ENCODE assay signal across 31 cellular contexts in the genomic region with DNA sequence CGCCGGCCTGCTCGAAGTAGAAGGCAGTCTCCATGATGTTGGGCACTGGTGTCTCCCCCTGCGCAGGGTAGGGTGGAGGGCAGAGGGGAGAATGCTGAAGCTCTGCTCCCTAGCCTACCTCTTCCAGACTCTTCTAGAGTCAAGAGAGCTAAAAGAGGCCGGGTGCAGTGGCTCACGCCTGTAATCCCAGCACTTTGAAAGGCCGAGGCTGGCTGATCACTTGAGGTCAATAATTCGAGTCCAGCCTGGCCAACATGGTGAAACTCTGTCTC. TPM values are rescaled to one million over a fixed set of nuclear protein-coding genes. Genes with fewer than 3 reads are reported as not detected.
A peak's percentile ranks its signal among the peaks of the same experiment; 100 is the strongest.
DNase-seq lines count a peak whose midpoint lies in the region; ATAC-seq, FAIRE-seq and TF ChIP-seq lines count a peak whose summit lies in the region.
"Had no signal": no experiment of that assay in that cellular context is flagged by ENCODE, and none has a peak within 500 bp of the region (broad histone marks: within the 10 kb centered on the region; RNA-seq: fewer than 3 reads in every experiment).

No MANE protein-coding gene starts in this region.

- TF ChIP-seq EP300 in K562 (IDR thresholded peaks at IDR 0.05; ENCODE audit: low read length) = no peak

- no peaks in the 10 kb centered on the region for H3K27me3 ChIP-seq in K562 (ENCODE audit: control insufficient read depth in 2 of 2, insufficient read depth in 2 of 2, low read length in 2 of 2)
- no peaks in the 10 kb centered on the region for H3K27me3 ChIP-seq in thyroid gland
- 0 out of 2 replicates have a peak, but pooled peaks cover 4% of the 10 kb centered on the region for H3K27me3 ChIP-seq in SJCRH30
- H3K27me3 ChIP-seq: BE2C, BLaER1 had no signal

- H3K36me3 Mint-ChIP-seq in activated T-cell treated with anti-CD3 and anti-CD28 coated beads, Interleukin-2, amount 50 U/mL, for 24 hours (ENCODE audit: low read depth) = no peaks in the 10 kb centered on the region
- H3K36me3 Mint-ChIP-seq: CD14-positive monocyte; CD4-positive, alpha-beta memory T cell; CD4-positive, CD25-positive, alpha-beta regulatory T cell; CD8-positive, alpha-beta memory T cell had no signal

- H3K4me1 ChIP-seq in K562 (replicated peaks in 1 of 2; ENCODE audit: control insufficient read depth in 2 of 2, insufficient read depth in 2 of 2, low read length in 2 of 2) = peaks cover 10 to 31% of the 10 kb centered on the region in 2 experiments; a peak in 4 of 5 replicates
- peaks cover 43 to 44% of the 10 kb centered on the region in 2 donors for H3K4me1 ChIP-seq in thyroid gland
- H3K4me1 ChIP-seq in SJCRH30 = peaks cover 6% of the 10 kb centered on the region
- H3K4me1 ChIP-seq: BE2C had no signal

- H2AFZ ChIP-seq in K562 (ENCODE audit: low read depth, low read length) = no peak overlapping the region

- peaks cover 19% of the 10 kb centered on the region for H3K27me3 Mint-ChIP-seq in activated T-cell treated with anti-CD3 and anti-CD28 coated beads, Interleukin-2, amount 50 U/mL, for 24 hours
- H3K27me3 Mint-ChIP-seq: CD4-positive, CD25-positive, alpha-beta regulatory T cell had no signal

- in situ Hi-C loops in K562 (cut with MboI) = loop anchor here (10.0 kb wide), 1 partner anchor 200 kb away; no protein-coding TSS in a partner anchor

- peaks cover 7% of the 10 kb centered on the region for H3K4me1 Mint-ChIP-seq in activated T-cell treated with anti-CD3 and anti-CD28 coated beads, Interleukin-2, amount 50 U/mL, for 24 hours (ENCODE audit: low read depth)
- H3K4me1 Mint-ChIP-seq: CD4-positive, alpha-beta memory T cell; CD8-positive, alpha-beta memory T cell had no signal

- H3K27ac Mint-ChIP-seq in activated T-cell treated with anti-CD3 and anti-CD28 coated beads, Interleukin-2, amount 50 U/mL, for 24 hours = no peak overlapping the region
- H3K27ac Mint-ChIP-seq: CD4-positive, alpha-beta memory T cell; CD4-positive, CD25-positive, alpha-beta regulatory T cell; CD8-positive, alpha-beta memory T cell had no signal

- H3K9me1 ChIP-seq in K562 (ENCODE audit: control insufficient read depth, insufficient read depth, low read length) = no peaks in the 10 kb centered on the region

- no peak for DNase-seq in RWPE1 (ENCODE audit: low spot score)
- no peak for DNase-seq in K562 (ENCODE audit: extremely low read depth in 1 of 4, low spot score in 3 of 4)
- peak; percentile 52 for DNase-seq in islet precursor cell
- peak; percentile 76 to 84 for DNase-seq in thyroid gland
- DNase-seq in activated T-cell treated with anti-CD3 and anti-CD28 coated beads, Interleukin-2, amount 50 U/mL, for 24 hours = no peak
- no peak for DNase-seq in SJCRH30
- DNase-seq in kidney tubule cell (ENCODE audit: low spot score) = no peak
- DNase-seq: 8988T; ACHN; BE2C; C1 segment of cervical spinal cord; CD4-positive, alpha-beta memory T cell; CD4-positive, CD25-positive, alpha-beta regulatory T cell; CD8-positive, alpha-beta memory T cell; COR-L47; DMS 273 treated with DMSO at 0.1 percent for 48 hours; DMS153; DMS53; DMS79; DND-41; EL; GDM1 had no signal

- POLR2A ChIA-PET in RWPE1 (lab: Yijun Ruan, JAX; ENCODE audit: low non-redundant PET) (no interaction called here), K562 (lab: Yijun Ruan, JAX) (interaction anchor here (2.0 kb wide), 1 partner anchor 12 kb away, joined by 6 read pairs; a partner anchor contains a TSS)

- WGBS in K562 (ENCODE audit: insufficient coverage, low coverage, missing lambda C conversion rate) = 72% methylated on average over 8 of the region's 8 CpGs
- WGBS in thyroid gland, 2 donors = 22 to 42% methylated on average over 7 to 8 of the region's 8 CpGs

- CTCF ChIA-PET in RWPE1 (lab: Yijun Ruan, JAX) (interaction anchor here (0.6 to 1.2 kb wide), 3 partner anchors 12 to 1208 kb away, joined by 3 to 5 read pairs (median 3); no protein-coding TSS in a partner anchor), K562 (lab: Yijun Ruan, JAX; ENCODE audit: low intra/inter-chr PET ratio) (no interaction called here)

- H3K36me3 ChIP-seq in K562 (ENCODE audit: control insufficient read depth, insufficient read depth, low read length) = no peaks in the 10 kb centered on the region
- no peaks in the 10 kb centered on the region for H3K36me3 ChIP-seq in thyroid gland
- H3K36me3 ChIP-seq in SJCRH30 = no peaks in the 10 kb centered on the region
- H3K36me3 ChIP-seq: BE2C, BLaER1 had no signal

- H3K9me3 ChIP-seq in K562 (replicated peaks; ENCODE audit: control insufficient read depth, insufficient read depth, low read depth, low read length) = no peaks in the 10 kb centered on the region
- no peaks in the 10 kb centered on the region for H3K9me3 ChIP-seq in thyroid gland
- no peaks in the 10 kb centered on the region for H3K9me3 ChIP-seq in SJCRH30 (replicated peaks)
- H3K9me3 ChIP-seq: BE2C, BLaER1 had no signal

- FAIRE-seq in K562 (lab: Jason Lieb, UNC) = no peak
- FAIRE-seq: A204.1, GM12878, GM12892, GM18507 had no signal

- H3K9ac ChIP-seq in K562 (ENCODE audit: insufficient read depth in 1 of 2, low read depth in 2 of 2, low read length in 2 of 2) = 0 out of 4 replicates have a peak overlapping the region, but pooled peaks of 1 of the 2 experiments have one; percentile 58
- H3K9ac ChIP-seq: BLaER1 had no signal

- ATAC-seq in K562 (no peak), HG02970 (IDR thresholded peaks at IDR 0.05; ENCODE audit: low FRiP score, unreplicated experiment) (no peak)
- ATAC-seq: GM12878 had no signal

- H3K79me2 ChIP-seq in K562 (ENCODE audit: control insufficient read depth, insufficient read depth, low read length) = no peaks in the 10 kb centered on the region

- TF ChIP-seq POLR2A in K562 (conservative IDR thresholded peaks at IDR 0.05) (no peak), thyroid gland (IDR thresholded peaks at IDR 0.05) (peak in 1 of 2 donors; percentile 5)

- no peak for TF ChIP-seq RAD21 in K562 (CRISPR knock-in tag; conservative IDR thresholded peaks at IDR 0.05 in 1 of 2, IDR thresholded peaks at IDR 0.05 in 1 of 2)

- no peak overlapping the region for H3K4me3 ChIP-seq in K562
- H3K4me3 ChIP-seq in thyroid gland (replicated peaks in 1 of 3) = no peak overlapping the region
- H3K4me3 ChIP-seq in SJCRH30 = no peak overlapping the region
- H3K4me3 ChIP-seq: BLaER1, GM12878 had no signal

- H3K4me3 Mint-ChIP-seq in activated T-cell treated with anti-CD3 and anti-CD28 coated beads, Interleukin-2, amount 50 U/mL, for 24 hours = no peak overlapping the region
- H3K4me3 Mint-ChIP-seq: CD4-positive, alpha-beta memory T cell; CD4-positive, CD25-positive, alpha-beta regulatory T cell; CD8-positive, alpha-beta memory T cell had no signal

- H3K9me3 Mint-ChIP-seq in activated T-cell treated with anti-CD3 and anti-CD28 coated beads, Interleukin-2, amount 50 U/mL, for 24 hours = no peaks in the 10 kb centered on the region
- H3K9me3 Mint-ChIP-seq: CD4-positive, alpha-beta memory T cell; CD4-positive, CD25-positive, alpha-beta regulatory T cell; CD8-positive, alpha-beta memory T cell had no signal

- H4K20me1 ChIP-seq in K562 (replicated peaks; ENCODE audit: control insufficient read depth, insufficient read depth, low read length) = no peaks in the 10 kb centered on the region

- TF ChIP-seq CTCF in RWPE1 (conservative IDR thresholded peaks at IDR 0.05; ENCODE audit: low read depth) (no peak), K562 (IDR thresholded peaks at IDR 0.05 in 2 of 3, conservative IDR thresholded peaks at IDR 0.05 in 1 of 3; ENCODE audit: insufficient read depth in 2 of 3, low read depth in 1 of 3, low read length in 3 of 3) (no peak), thyroid gland (IDR thresholded peaks at IDR 0.05) (no peak)

- intact Hi-C loops in K562 (cut with micrococcal nuclease) (no loop called here), thyroid gland (cut with DNase I) (no loop called here)

- no peak overlapping the region for H3K4me2 ChIP-seq in K562 (ENCODE audit: insufficient read depth, low read length)
- H3K4me2 ChIP-seq: BLaER1 had no signal

- no TSS peak for BruUV-seq in K562 (replicated peaks; lab: Mats Ljungman, UMichigan)

- H3K27ac ChIP-seq in RWPE1 = peak overlapping the region; percentile 19; the same call in 1 of the 2 replicates
- H3K27ac ChIP-seq in K562 (ENCODE audit: extremely low read depth, low read depth, low read length) = no peak overlapping the region
- peak overlapping the region; percentile 82 to 95 (median 92) for H3K27ac ChIP-seq in thyroid gland
- H3K27ac ChIP-seq in SJCRH30 = no peak overlapping the region
- H3K27ac ChIP-seq: BLaER1 had no signal

RNA-seq across cellular contexts. Expression of a gene that starts 10.2 kb away (rescaled TPM):
- 0.63 and 3.1 TPM in 2 replicates for total RNA-seq in K562 (2011; cell fraction: chromatin; rRNA removed; ENCODE audit: low replicate concordance)
- 1.5 and 1.7 TPM in 2 replicates for total RNA-seq in K562 (2011; cell fraction: nucleolus; rRNA removed)
- total RNA-seq in K562 (2011; cell fraction: nucleoplasm; rRNA removed) = 0.81 and 1.1 TPM in 2 replicates
- not detected in 2 replicates for total RNA-seq in K562 (2014; rRNA removed)
- not detected in 2 replicates for total RNA-seq in K562 (2014; rRNA removed; fragmentation: Illumina TruSeq; extraction: Trizol)
- 0.07 TPM in 1 of 2 replicates, not detected in the other for total RNA-seq in K562 (2015; rRNA removed; fragmentation: Illumina TruSeq; extraction: Trizol)
- 0.07 TPM in 1 of 2 replicates, not detected in the other for total RNA-seq in K562 (2021)
- polyA plus RNA-seq in K562 (2011; rRNA removed) = 0.03 and 0.04 TPM in 2 replicates
- not detected in 2 replicates for polyA plus RNA-seq in K562 (2011; cell fraction: cytosol; rRNA removed)
- polyA plus RNA-seq in K562 (2011; cell fraction: nucleus; rRNA removed) = 0.08 and 0.14 TPM in 2 replicates
- 0.05 and 0.15 TPM in 2 replicates for polyA plus RNA-seq in K562 (2012)
- not detected in 2 replicates for polyA plus RNA-seq in K562 (2014; fragmentation: Illumina TruSeq; extraction: Trizol)
- polyA plus RNA-seq in K562 (2014; fragmentation: Nextera tagmentation; extraction: Ambion mirVana) = not detected
- 0.07 and 0.15 TPM in 2 replicates for polyA plus RNA-seq in K562 (2014; rRNA removed)
- polyA minus RNA-seq in K562 (2011; rRNA and poly(A)+ RNA removed) = 0.09 TPM in 1 of 2 replicates, not detected in the other
- not detected in 2 replicates for polyA minus RNA-seq in K562 (2011; cell fraction: cytosol; rRNA and poly(A)+ RNA removed)
- polyA minus RNA-seq in K562 (2011; cell fraction: nucleus; rRNA and poly(A)+ RNA removed) = 0.54 and 0.56 TPM in 2 replicates
- total RNA-seq in thyroid gland = 1 to 10 TPM in 3 of 4 donors, under 1 TPM in 1; 0.50 to 8.9 (median 3.9) TPM
- total RNA-seq in SJCRH30 (2014; rRNA removed; shearing (Covaris generic)) = 0.22 TPM in 1 of 2 replicates, not detected in the other
- total RNA-seq: G401 had no signal
- polyA plus RNA-seq: AG04450; CD14-positive monocyte; CD4-positive, alpha-beta memory T cell; CD4-positive, CD25-positive, alpha-beta regulatory T cell; CD8-positive, alpha-beta memory T cell had no signal

RNA-seq across cellular contexts. Expression of a gene that starts 12.2 kb away (rescaled TPM):
- total RNA-seq in K562 (2011; cell fraction: chromatin; rRNA removed; ENCODE audit: low replicate concordance) = 93.8 and 251 TPM in 2 replicates
- 136 and 149 TPM in 2 replicates for total RNA-seq in K562 (2011; cell fraction: nucleolus; rRNA removed)
- 124 and 146 TPM in 2 replicates for total RNA-seq in K562 (2011; cell fraction: nucleoplasm; rRNA removed)
- total RNA-seq in K562 (2014; rRNA removed) (30.5 and 38.4 TPM in 2 replicates), K562 (2014; rRNA removed; fragmentation: Illumina TruSeq; extraction: Trizol) (18.1 and 20.0 TPM in 2 replicates), K562 (2015; rRNA removed; fragmentation: Illumina TruSeq; extraction: Trizol) (19.0 and 20.7 TPM in 2 replicates), K562 (2021) (51.3 and 54.6 TPM in 2 replicates), thyroid gland (10 to 100 TPM; 38.2 to 69.7 (median 48.3) TPM)
- polyA plus RNA-seq in K562 (2011; rRNA removed) (15.6 and 22.6 TPM in 2 replicates), K562 (2014; fragmentation: Illumina TruSeq; extraction: Trizol) (15.4 and 18.7 TPM in 2 replicates), K562 (2014; fragmentation: Nextera tagmentation; extraction: Ambion mirVana) (1 to 10 TPM; 4.7 to 7.9 TPM), K562 (2014; rRNA removed) (27.7 and 32.8 TPM in 2 replicates)
- polyA plus RNA-seq in K562 (2011; cell fraction: cytosol; rRNA removed) = 23.6 and 33.0 TPM in 2 replicates
- polyA plus RNA-seq in K562 (2011; cell fraction: nucleus; rRNA removed) = 46.4 and 68.1 TPM in 2 replicates
- 28.7 and 29.1 TPM in 2 replicates for polyA plus RNA-seq in K562 (2012)
- 21.1 and 23.5 TPM in 2 replicates for polyA minus RNA-seq in K562 (2011; rRNA and poly(A)+ RNA removed)
- polyA minus RNA-seq in K562 (2011; cell fraction: cytosol; rRNA and poly(A)+ RNA removed) = 22.7 and 27.3 TPM in 2 replicates
- 38.4 and 45.5 TPM in 2 replicates for polyA minus RNA-seq in K562 (2011; cell fraction: nucleus; rRNA and poly(A)+ RNA removed)
- total RNA-seq in SJCRH30 (2014; rRNA removed; shearing (Covaris generic)) = 43.5 and 52.9 TPM in 2 replicates

RNA-seq across cellular contexts. Expression of a gene that starts 22.6 kb away (rescaled TPM):
- 108 and 213 TPM in 2 replicates for total RNA-seq in K562 (2011; cell fraction: chromatin; rRNA removed; ENCODE audit: low replicate concordance)
- 94.9 and 106 TPM in 2 replicates for total RNA-seq in K562 (2011; cell fraction: nucleolus; rRNA removed)
- total RNA-seq in K562 (2011; cell fraction: nucleoplasm; rRNA removed) = 85.3 and 105 TPM in 2 replicates
- 7.7 and 10.9 TPM in 2 replicates for total RNA-seq in K562 (2014; rRNA removed)
- total RNA-seq in K562 (2014; rRNA removed; fragmentation: Illumina TruSeq; extraction: Trizol) = 2.3 and 2.8 TPM in 2 replicates
- total RNA-seq in K562 (2015; rRNA removed; fragmentation: Illumina TruSeq; extraction: Trizol) = 7.3 and 8.8 TPM in 2 replicates
- total RNA-seq in K562 (2021) = 22.7 and 26.5 TPM in 2 replicates
- polyA plus RNA-seq in K562 (2011; rRNA removed) = 7.0 and 11.2 TPM in 2 replicates
- polyA plus RNA-seq in K562 (2011; cell fraction: cytosol; rRNA removed) = 8.7 and 21.2 TPM in 2 replicates
- polyA plus RNA-seq in K562 (2011; cell fraction: nucleus; rRNA removed) = 75.5 and 114 TPM in 2 replicates
- 23.7 and 50.9 TPM in 2 replicates for polyA plus RNA-seq in K562 (2012)
- polyA plus RNA-seq in K562 (2014; fragmentation: Illumina TruSeq; extraction: Trizol) = 8.0 and 9.1 TPM in 2 replicates
- polyA plus RNA-seq in K562 (2014; fragmentation: Nextera tagmentation; extraction: Ambion mirVana) = under 1 TPM; 0.24 to 0.63 TPM
- polyA plus RNA-seq in K562 (2014; rRNA removed) = 19.1 and 31.3 TPM in 2 replicates
- polyA minus RNA-seq in K562 (2011; rRNA and poly(A)+ RNA removed) = 6.7 and 13.0 TPM in 2 replicates
- polyA minus RNA-seq in K562 (2011; cell fraction: cytosol; rRNA and poly(A)+ RNA removed) = 5.6 and 7.0 TPM in 2 replicates
- polyA minus RNA-seq in K562 (2011; cell fraction: nucleus; rRNA and poly(A)+ RNA removed) = 16.8 and 17.1 TPM in 2 replicates
- 10 to 100 TPM; 18.9 to 32.6 (median 26.3) TPM for total RNA-seq in thyroid gland
- total RNA-seq in SJCRH30 (2014; rRNA removed; shearing (Covaris generic)) = 79.8 and 84.2 TPM in 2 replicates

RNA-seq across cellular contexts. Expression of a gene that starts 35.8 kb away (rescaled TPM):
- total RNA-seq in K562 (2011; cell fraction: chromatin; rRNA removed; ENCODE audit: low replicate concordance) = 4.2 and 17.4 TPM in 2 replicates
- total RNA-seq in K562 (2011; cell fraction: nucleolus; rRNA removed) = 13.7 and 19.0 TPM in 2 replicates
- total RNA-seq in K562 (2011; cell fraction: nucleoplasm; rRNA removed) = 6.2 and 8.5 TPM in 2 replicates
- 7.9 and 9.0 TPM in 2 replicates for total RNA-seq in K562 (2014; rRNA removed)
- total RNA-seq in K562 (2014; rRNA removed; fragmentation: Illumina TruSeq; extraction: Trizol) = 1.0 and 1.4 TPM in 2 replicates
- total RNA-seq in K562 (2015; rRNA removed; fragmentation: Illumina TruSeq; extraction: Trizol) = 4.2 and 5.0 TPM in 2 replicates
- 15.2 and 17.2 TPM in 2 replicates for total RNA-seq in K562 (2021)
- polyA plus RNA-seq in K562 (2011; rRNA removed) = 2.5 and 6.1 TPM in 2 replicates
- polyA plus RNA-seq in K562 (2011; cell fraction: cytosol; rRNA removed) = 5.6 and 11.7 TPM in 2 replicates
- 22.2 and 28.1 TPM in 2 replicates for polyA plus RNA-seq in K562 (2011; cell fraction: nucleus; rRNA removed)
- polyA plus RNA-seq in K562 (2012) = 5.5 and 16.8 TPM in 2 replicates
- polyA plus RNA-seq in K562 (2014; fragmentation: Illumina TruSeq; extraction: Trizol) = 7.4 and 12.5 TPM in 2 replicates
- not detected for polyA plus RNA-seq in K562 (2014; fragmentation: Nextera tagmentation; extraction: Ambion mirVana)
- 9.7 and 10.2 TPM in 2 replicates for polyA plus RNA-seq in K562 (2014; rRNA removed)
- polyA minus RNA-seq in K562 (2011; rRNA and poly(A)+ RNA removed) = 0.74 and 0.93 TPM in 2 replicates
- polyA minus RNA-seq in K562 (2011; cell fraction: cytosol; rRNA and poly(A)+ RNA removed) = 4.6 and 7.9 TPM in 2 replicates
- polyA minus RNA-seq in K562 (2011; cell fraction: nucleus; rRNA and poly(A)+ RNA removed) = 7.8 and 10.1 TPM in 2 replicates
- 10 to 100 TPM; 18.3 to 33.0 (median 23.3) TPM for total RNA-seq in thyroid gland
- 6.0 and 6.6 TPM in 2 replicates for total RNA-seq in SJCRH30 (2014; rRNA removed; shearing (Covaris generic))
- polyA plus RNA-seq: CD14-positive monocyte had no signal

RNA-seq across cellular contexts. Expression of a gene that starts 58.1 kb away (rescaled TPM):
- total RNA-seq in K562 (2011; cell fraction: chromatin; rRNA removed; ENCODE audit: low replicate concordance) = 281 and 416 TPM in 2 replicates
- 171 and 172 TPM in 2 replicates for total RNA-seq in K562 (2011; cell fraction: nucleolus; rRNA removed)
- 158 and 183 TPM in 2 replicates for total RNA-seq in K562 (2011; cell fraction: nucleoplasm; rRNA removed)
- 58.4 and 60.4 TPM in 2 replicates for total RNA-seq in K562 (2014; rRNA removed)
- 26.4 and 31.4 TPM in 2 replicates for total RNA-seq in K562 (2014; rRNA removed; fragmentation: Illumina TruSeq; extraction: Trizol)
- 38.7 and 40.9 TPM in 2 replicates for total RNA-seq in K562 (2015; rRNA removed; fragmentation: Illumina TruSeq; extraction: Trizol)
- 86.9 and 95.5 TPM in 2 replicates for total RNA-seq in K562 (2021)
- 80.3 and 101 TPM in 2 replicates for polyA plus RNA-seq in K562 (2011; rRNA removed)
- polyA plus RNA-seq in K562 (2011; cell fraction: cytosol; rRNA removed) = 76.7 and 115 TPM in 2 replicates
- polyA plus RNA-seq in K562 (2011; cell fraction: nucleus; rRNA removed) = 192 and 225 TPM in 2 replicates
- polyA plus RNA-seq in K562 (2012) = 73.1 and 85.2 TPM in 2 replicates
- polyA plus RNA-seq in K562 (2014; fragmentation: Illumina TruSeq; extraction: Trizol) = 79.4 and 82.9 TPM in 2 replicates
- under 1 TPM; 0.73 to 0.85 TPM for polyA plus RNA-seq in K562 (2014; fragmentation: Nextera tagmentation; extraction: Ambion mirVana)
- polyA plus RNA-seq in K562 (2014; rRNA removed) = 63.1 and 66.5 TPM in 2 replicates
- polyA minus RNA-seq in K562 (2011; rRNA and poly(A)+ RNA removed) = 96.1 and 136 TPM in 2 replicates
- polyA minus RNA-seq in K562 (2011; cell fraction: cytosol; rRNA and poly(A)+ RNA removed) = 80.5 and 91.6 TPM in 2 replicates
- polyA minus RNA-seq in K562 (2011; cell fraction: nucleus; rRNA and poly(A)+ RNA removed) = 37.0 and 46.3 TPM in 2 replicates
- 10 to 100 TPM; 32.4 to 56.8 (median 38.7) TPM for total RNA-seq in thyroid gland
- 25.6 and 32.6 TPM in 2 replicates for total RNA-seq in SJCRH30 (2014; rRNA removed; shearing (Covaris generic))

Comparison
In these comparisons a context has a peak if more than half of its experiments do, and no peak if none do; other contexts are left out.
1. DNase-seq: peak in islet precursor cell (single experiment) and thyroid gland (2 of 2); none in RWPE1 (single experiment), K562 (0 of 4), activated T-cell treated with anti-CD3 and anti-CD28 coated beads, Interleukin-2, amount 50 U/mL, for 24 hours (single experiment), SJCRH30 (0 of 2) and kidney tubule cell (single experiment).
2. H3K27ac ChIP-seq: peak in RWPE1 (single experiment) and thyroid gland (3 of 3); none in K562 (single experiment) and SJCRH30 (single experiment).